In genomic region chr11:130553306-130553705, GRCh38 we compare ENCODE assay signal across 31 cellular contexts.
A peak's percentile ranks its signal among the peaks of the same experiment; 100 is the strongest.
DNase-seq lines count a peak whose midpoint lies in the region; ATAC-seq and TF ChIP-seq lines count a peak whose summit lies in the region.
"Had no signal": no experiment of that assay in that cellular context is flagged by ENCODE, and none has a peak within 500 bp of the region (broad histone marks: within the 10 kb centered on the region; RNA-seq: fewer than 3 reads in every experiment).

No MANE protein-coding gene starts in this region.

- peak; percentile 76 for DNase-seq in AG08395 (ENCODE audit: low spot score)
- peak; percentile 71 for DNase-seq in GM23248
- DNase-seq in cardiac fibroblast (ENCODE audit: low read depth in 2 of 2): peak; percentile 42 to 48
- peak; percentile 48 for DNase-seq in fibroblast of villous mesenchyme (ENCODE audit: low read depth)
- no peak for DNase-seq in SKM-1 treated with dmso at 0.1 percent for 144 hours (lab: John Stamatoyannopoulos, UW; ENCODE audit: unreplicated experiment)
- DNase-seq in SIG-M5 (lab: John Stamatoyannopoulos, UW): no peak
- DNase-seq: 8988T; activated CD4-positive, alpha-beta T cell treated with anti-CD3 and anti-CD28 coated beads for 4 hours; activated T-cell treated with anti-CD3 and anti-CD28 coated beads for 4 hours; anterior cingulate cortex; CD4-positive, alpha-beta memory T cell; central memory CD4-positive, alpha-beta T cell; dermis blood vessel endothelial cell; foreskin keratinocyte; head of caudate nucleus; left ventricle myocardium inferior; mesendoderm; NCI-H1417 treated with DMSO at 0.1 percent for 48 hours; NCI-H2081; NCI-H226; NCI-H69; pancreas; SHP77 treated with DMSO at 0.1 percent for 48 hours; stimulated activated naive CD4-positive, alpha-beta T cell treated with Interleukin-2 at 50 U/mL for 16 hours; T-helper 9 cell had no signal

- ATAC-seq in HG03280 (IDR thresholded peaks at IDR 0.05; ENCODE audit: unreplicated experiment): no peak
- ATAC-seq in GM19035 (IDR thresholded peaks at IDR 0.05; ENCODE audit: unreplicated experiment): no peak
- ATAC-seq: activated naive CD4-positive, alpha-beta T cell treated with anti-CD3 and anti-CD28 coated beads, Interleukin-2, amount 50 U/mL, for 72 hours; foreskin keratinocyte; pancreas had no signal

- no peaks in the 10 kb centered on the region for H3K36me3 ChIP-seq in GM23248 (ENCODE audit: low read depth)
- H3K36me3 ChIP-seq: left ventricle myocardium inferior, pancreas, thoracic aorta had no signal

- H3K79me2 ChIP-seq in GM23248 (ENCODE audit: insufficient read depth): no peaks in the 10 kb centered on the region

- no peak overlapping the region for H3K4me3 ChIP-seq in GM23248
- no peak overlapping the region for H3K4me3 ChIP-seq in cardiac fibroblast (replicated peaks in 1 of 2; ENCODE audit: low read depth in 2 of 2, low read length in 2 of 2)
- H3K4me3 ChIP-seq in fibroblast of villous mesenchyme (ENCODE audit: low read depth, low read length): no peak overlapping the region
- H3K4me3 ChIP-seq: left ventricle myocardium inferior, pancreas, smooth muscle cell, thoracic aorta had no signal

- TF ChIP-seq CTCF in cardiac fibroblast (IDR thresholded peaks at IDR 0.05; ENCODE audit: low read depth, low read length): no peak
- TF ChIP-seq CTCF in fibroblast of villous mesenchyme (IDR thresholded peaks at IDR 0.05; ENCODE audit: insufficient read depth, low read depth, low read length): no peak

- no peak overlapping the region for H3K9ac ChIP-seq in GM23248

- H3K4me2 ChIP-seq in GM23248 (ENCODE audit: unreplicated experiment): no peak overlapping the region
- H3K4me2 ChIP-seq: smooth muscle cell had no signal

- H3K27me3 ChIP-seq in GM23248 (replicated peaks; ENCODE audit: insufficient read depth): no peaks in the 10 kb centered on the region
- H3K27me3 ChIP-seq: foreskin keratinocyte, pancreas had no signal

- H3K9me2 ChIP-seq in GM23248 (ENCODE audit: insufficient read depth): no peaks in the 10 kb centered on the region

- peaks cover 17% of the 10 kb centered on the region; the same call in 1 of the 2 replicates for H3F3A ChIP-seq in GM23248 (ENCODE audit: insufficient read depth)

- in situ Hi-C loops in GM23248 (cut with MboI): no loop called here

- H3K27ac ChIP-seq in GM23248: no peak overlapping the region
- H3K27ac ChIP-seq: foreskin keratinocyte, left ventricle myocardium inferior, pancreas, thoracic aorta, VCaP had no signal

- 40 to 43% methylated on average over 1 of the region's 1 CpG for WGBS in GM23248 (ENCODE audit: low coverage in 1 of 2, low lambda C conversion rate in 2 of 2, missing lambda C conversion rate in 2 of 2), 2 experiments

- peaks cover 25% of the 10 kb centered on the region for H3K4me1 ChIP-seq in GM23248 (ENCODE audit: insufficient read depth)

- no peaks in the 10 kb centered on the region for H3K9me3 ChIP-seq in GM23248 (ENCODE audit: low read depth)
- H3K9me3 ChIP-seq: left ventricle myocardium inferior, pancreas, thoracic aorta had no signal

- H4K20me1 ChIP-seq in GM23248 (ENCODE audit: insufficient read depth): no peaks in the 10 kb centered on the region

- H2AFZ ChIP-seq in GM23248: no peak overlapping the region

Comparison
In these comparisons a context has a peak if more than half of its experiments do, and no peak if none do; other contexts are left out.
1. DNase-seq: peak in AG08395 (single experiment), GM23248 (single experiment), cardiac fibroblast (2 of 2) and fibroblast of villous mesenchyme (single experiment); none in SKM-1 treated with dmso at 0.1 percent for 144 hours (single experiment) and SIG-M5 (single experiment).